In the genomic region with DNA sequence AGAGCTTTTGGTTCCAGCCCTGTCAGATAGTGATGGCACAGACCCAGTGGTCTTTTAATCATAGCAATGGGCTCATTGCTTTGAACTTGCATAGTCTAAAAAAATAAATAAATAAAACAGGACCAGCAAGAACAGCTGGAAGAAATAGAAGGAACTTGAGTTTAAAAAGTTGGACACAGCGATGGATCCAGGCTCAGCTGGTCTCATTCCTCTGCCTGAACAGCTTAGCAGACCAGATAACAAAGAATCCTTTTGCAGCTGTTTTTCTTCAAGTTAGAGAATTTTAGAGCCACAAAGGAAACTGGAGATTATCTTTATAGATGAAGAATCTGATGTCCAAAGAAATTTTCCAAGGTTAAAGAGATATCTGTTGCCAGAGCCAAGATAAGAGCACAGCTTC, we compare ENCODE assay signal across 20 cellular contexts.
"Had no signal": no experiment of that assay in that cellular context is flagged by ENCODE, and none has a peak within 500 bp of the region (broad histone marks: within the 10 kb centered on the region; RNA-seq: fewer than 3 reads in every experiment).

No MANE protein-coding gene starts in this region.

- H3K4me1 Mint-ChIP-seq: activated CD4-positive, alpha-beta T cell treated with anti-CD3 and anti-CD28 coated beads for 36 hours; stimulated activated memory B cell treated with anti-CD40 and anti-IgM and Interleukin-4, amounts not matched to agents 10 μg/mL and 1 μg/mL and 100 μg/mL, for 72 hours had no signal

- FAIRE-seq: small intestine, TTC549 had no signal

- H3K4me3 ChIP-seq: hepatocyte, lung, SJCRH30, testis had no signal

- H3K27ac ChIP-seq: hepatocyte, SJCRH30 had no signal

- H3K4me3 Mint-ChIP-seq: activated CD4-positive, alpha-beta T cell treated with anti-CD3 and anti-CD28 coated beads for 36 hours; activated naive CD8-positive, alpha-beta T cell; activated T-helper 1 cell treated with anti-CD3 and anti-CD28 coated beads, Interleukin-12 subunit alpha, Interleukin-12 subunit beta, Interleukin-2, Interleukin-4 antibody, amounts not matched to agents 30 ng/mL and 10 ng/mL and 1 ng/mL, durations not matched to agents 14 hours and 24 hours and 36 hours; effector memory CD8-positive, alpha-beta T cell; neural crest cell; stimulated activated memory B cell treated with anti-CD40 and anti-IgM and Interleukin-4, amounts not matched to agents 10 μg/mL and 1 μg/mL and 100 μg/mL, for 72 hours had no signal

- ATAC-seq: activated CD4-positive, alpha-beta T cell treated with anti-CD3 and anti-CD28 coated beads for 36 hours; effector memory CD8-positive, alpha-beta T cell; left colon; stimulated activated memory B cell treated with anti-CD40 and anti-IgM and Interleukin-4, amounts not matched to agents 10 μg/mL and 1 μg/mL and 100 μg/mL, for 72 hours had no signal

- H3K27ac Mint-ChIP-seq: activated CD4-positive, alpha-beta T cell treated with anti-CD3 and anti-CD28 coated beads for 36 hours; activated naive CD8-positive, alpha-beta T cell; activated T-helper 1 cell treated with anti-CD3 and anti-CD28 coated beads, Interleukin-12 subunit alpha, Interleukin-12 subunit beta, Interleukin-2, Interleukin-4 antibody, amounts not matched to agents 30 ng/mL and 10 ng/mL and 1 ng/mL, durations not matched to agents 14 hours and 24 hours and 36 hours; effector memory CD8-positive, alpha-beta T cell; stimulated activated memory B cell treated with anti-CD40 and anti-IgM and Interleukin-4, amounts not matched to agents 10 μg/mL and 1 μg/mL and 100 μg/mL, for 72 hours had no signal

- H3K9me3 ChIP-seq: SJCRH30, testis had no signal

- H3K36me3 Mint-ChIP-seq: activated naive CD8-positive, alpha-beta T cell; stimulated activated memory B cell treated with anti-CD40 and anti-IgM and Interleukin-4, amounts not matched to agents 10 μg/mL and 1 μg/mL and 100 μg/mL, for 72 hours had no signal

- H3K27me3 ChIP-seq: hepatocyte, SJCRH30, testis had no signal

- H3K36me3 ChIP-seq: SJCRH30 had no signal

- H3K9me3 Mint-ChIP-seq: activated T-helper 1 cell treated with anti-CD3 and anti-CD28 coated beads, Interleukin-12 subunit alpha, Interleukin-12 subunit beta, Interleukin-2, Interleukin-4 antibody, amounts not matched to agents 30 ng/mL and 10 ng/mL and 1 ng/mL, durations not matched to agents 14 hours and 24 hours and 36 hours had no signal

- DNase-seq: activated CD4-positive, alpha-beta T cell treated with anti-CD3 and anti-CD28 coated beads for 36 hours; activated CD4-positive, alpha-beta T cell treated with anti-CD3 and anti-CD28 coated beads, Interleukin-2, amount 50 U/mL, for 48 hours; activated gamma-delta T cell treated with Interleukin-2 at 50 U/mL for 16 hours; amniotic stem cell; caudate nucleus; effector memory CD8-positive, alpha-beta T cell; left colon; midbrain; retina; small intestine; stimulated activated CD4-positive, alpha-beta T cell treated with anti-CD3 and anti-CD28 coated beads, Interleukin-4, amount 100 ng/mL, for 1 hour; testis had no signal
